In the genomic region with DNA sequence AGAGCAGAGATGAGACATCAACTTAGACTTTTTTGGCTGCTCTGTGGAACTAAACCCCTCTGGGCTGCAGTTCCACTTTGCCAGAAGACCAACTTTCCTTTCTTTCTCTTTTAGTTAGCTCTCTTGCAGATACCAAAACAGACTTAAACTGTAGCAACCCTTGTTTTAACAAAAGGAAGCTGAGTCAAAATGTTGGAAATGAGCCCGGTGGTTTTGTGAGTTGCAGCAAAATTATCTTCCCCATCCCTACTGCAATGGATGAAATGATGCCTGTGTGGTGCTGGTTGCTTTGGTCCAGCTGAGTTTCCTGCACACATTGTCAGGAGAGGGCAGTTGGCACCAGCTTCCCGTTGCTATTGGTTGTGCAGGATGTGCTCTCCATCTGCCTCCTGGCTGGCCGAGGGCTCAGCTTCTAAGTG, we compare ENCODE assay signal across 8 cellular contexts.
DNase-seq lines count a peak whose midpoint lies in the region; ATAC-seq and TF ChIP-seq lines count a peak whose summit lies in the region.

No MANE protein-coding gene starts in this region.

- no peak overlapping the region for H3K23ac ChIP-seq in neuronal stem cell (ENCODE audit: low read depth, low read length, poor library complexity)

- no peak overlapping the region for H4K91ac ChIP-seq in neuronal stem cell (ENCODE audit: low read depth, low read length, poor library complexity)

- H2AK5ac ChIP-seq in neuronal stem cell (ENCODE audit: low read depth, low read length) = no peak overlapping the region

- H3K27ac ChIP-seq in thyroid gland (peak overlapping the region in 2 of 3 donors; percentile 20 to 55), neuronal stem cell (replicated peaks; ENCODE audit: low read length) (no peak overlapping the region)

- H4K8ac ChIP-seq in neuronal stem cell (ENCODE audit: low read depth, low read length) = no peak overlapping the region

- no peak overlapping the region for H3K14ac ChIP-seq in neuronal stem cell (ENCODE audit: low read length)

- H3K4me2 ChIP-seq in neuronal stem cell (ENCODE audit: insufficient read depth, low read length, poor library complexity, severe bottlenecking) = no peak overlapping the region

- peak overlapping the region; percentile 79 to 97 (median 93) for H3K27ac Mint-ChIP-seq in immature natural killer cell

- H3K27me3 Mint-ChIP-seq in immature natural killer cell (ENCODE audit: low read depth in 3 of 3) = peaks cover 0 to 2% (median 0%) of the 10 kb centered on the region in 3 donors

- H3K4me3 ChIP-seq in adipocyte (ENCODE audit: low read length) = peak overlapping the region; percentile 75
- H3K4me3 ChIP-seq in thyroid gland (replicated peaks in 1 of 3) = no peak overlapping the region
- no peak overlapping the region for H3K4me3 ChIP-seq in neuronal stem cell (ENCODE audit: low read length in 2 of 2)

- H3K4me1 ChIP-seq in adipocyte (ENCODE audit: control insufficient read depth, insufficient read depth, low read length) (peaks cover 9% of the 10 kb centered on the region), thyroid gland (peaks cover 0 to 12% of the 10 kb centered on the region in 2 donors), neuronal stem cell (ENCODE audit: control insufficient read depth in 2 of 2, insufficient read depth in 1 of 2, low read depth in 1 of 2, low read length in 2 of 2) (peaks cover 10 to 12% of the 10 kb centered on the region in 2 donors)

- no peak for TF ChIP-seq CTCF in thyroid gland (IDR thresholded peaks at IDR 0.05)

- H3K9ac ChIP-seq in adipocyte (ENCODE audit: low read length) (peak overlapping the region; percentile 70), neuronal stem cell (ENCODE audit: low read depth, low read length, poor library complexity) (no peak overlapping the region)

- H3K4ac ChIP-seq in neuronal stem cell (ENCODE audit: low read length) = no peak overlapping the region

- peak; percentile 20 for ATAC-seq in GM18858 (IDR thresholded peaks at IDR 0.05; ENCODE audit: unreplicated experiment)
- ATAC-seq in HG03354 (IDR thresholded peaks at IDR 0.05; ENCODE audit: poor library complexity, severe bottlenecking, unreplicated experiment) = peak; percentile 22

- H3K9me3 Mint-ChIP-seq in immature natural killer cell = no peaks in the 10 kb centered on the region

- H2BK15ac ChIP-seq in neuronal stem cell (ENCODE audit: low read length) = no peak overlapping the region

- no peak overlapping the region for H2BK12ac ChIP-seq in neuronal stem cell (ENCODE audit: low read length)

- DNase-seq in ACHN (peak; percentile 38), adipocyte (ENCODE audit: low read depth) (peak; percentile 82), immature natural killer cell (peak in 2 of 3 donors; percentile 11 to 21), thyroid gland (peak; percentile 17), neuronal stem cell (ENCODE audit: low spot score) (no peak), GM19238 (ENCODE audit: insufficient read length, low spot score) (no peak)

- no peak overlapping the region for H2AFZ ChIP-seq in neuronal stem cell (ENCODE audit: low read length)

- peaks cover 45 to 59% of the 10 kb centered on the region in 2 donors for H3K4me1 Mint-ChIP-seq in immature natural killer cell

- 36 to 37% methylated on average over 3 of the region's 3 CpGs for WGBS in thyroid gland, 2 donors
- WGBS in neuronal stem cell (ENCODE audit: extremely low coverage in 2 of 2, insufficient read length in 2 of 2, insufficient replicate concordance in 1 of 2), 2 donors = no CpG with 5 or more reads among the region's 3 CpGs

- H3K79me1 ChIP-seq in neuronal stem cell (ENCODE audit: low read depth, low read length) = no peaks in the 10 kb centered on the region

- H3K18ac ChIP-seq in neuronal stem cell (ENCODE audit: low read length) = no peak overlapping the region

- TF ChIP-seq POLR2A in thyroid gland (IDR thresholded peaks at IDR 0.05) = no peak

- H3K27me3 ChIP-seq in adipocyte (replicated peaks; ENCODE audit: control insufficient read depth, insufficient read depth, low read length) (no peaks in the 10 kb centered on the region), thyroid gland (no peaks in the 10 kb centered on the region), neuronal stem cell (ENCODE audit: control insufficient read depth in 3 of 3, insufficient read depth in 3 of 3, low read depth in 1 of 3, low read length in 3 of 3) (no peaks in the 10 kb centered on the region)

- in situ Hi-C loops in ACHN (cut with HindIII; ENCODE audit: low pct_ligation_motif_present, low pct_unique_long_range_greater_than_20kb, low sequenced_read_pairs) = no loop called here

- H3K36me3 Mint-ChIP-seq in immature natural killer cell = peaks cover 0 to 5% (median 0%) of the 10 kb centered on the region in 3 donors

- no peak overlapping the region for H2BK5ac ChIP-seq in neuronal stem cell (ENCODE audit: low read length)

- H3K9me3 ChIP-seq in adipocyte (ENCODE audit: control insufficient read depth, low read length) (no peaks in the 10 kb centered on the region), thyroid gland (no peaks in the 10 kb centered on the region), neuronal stem cell (replicated peaks in 1 of 2; ENCODE audit: control insufficient read depth in 2 of 2, insufficient read depth in 1 of 2, low read depth in 1 of 2, low read length in 2 of 2) (no peaks in the 10 kb centered on the region)

- intact Hi-C loops in thyroid gland (cut with DNase I) = no loop called here

- H2BK120ac ChIP-seq in neuronal stem cell (ENCODE audit: low read depth, low read length) = no peak overlapping the region

- H3K4me3 Mint-ChIP-seq in immature natural killer cell = peak overlapping the region; percentile 84 to 91 (median 87)

- H3K36me3 ChIP-seq in adipocyte (ENCODE audit: control insufficient read depth, insufficient read depth, low read length, severe bottlenecking) = no peaks in the 10 kb centered on the region
- no peaks in the 10 kb centered on the region for H3K36me3 ChIP-seq in thyroid gland
- H3K36me3 ChIP-seq in neuronal stem cell (replicated peaks in 1 of 2; ENCODE audit: control insufficient read depth in 2 of 2, insufficient read depth in 2 of 2, low read length in 2 of 2) = peaks cover 0 to 18% of the 10 kb centered on the region in 2 donors

Comparison
In these comparisons a context has a peak if more than half of its experiments do, and no peak if none do; other contexts are left out.
1. DNase-seq: peak in ACHN (single experiment), adipocyte (single experiment), immature natural killer cell (2 of 3) and thyroid gland (2 of 2); none in neuronal stem cell (single experiment) and GM19238 (single experiment).